1 cellular context compared by ENCODE assay signal in the genomic region with DNA sequence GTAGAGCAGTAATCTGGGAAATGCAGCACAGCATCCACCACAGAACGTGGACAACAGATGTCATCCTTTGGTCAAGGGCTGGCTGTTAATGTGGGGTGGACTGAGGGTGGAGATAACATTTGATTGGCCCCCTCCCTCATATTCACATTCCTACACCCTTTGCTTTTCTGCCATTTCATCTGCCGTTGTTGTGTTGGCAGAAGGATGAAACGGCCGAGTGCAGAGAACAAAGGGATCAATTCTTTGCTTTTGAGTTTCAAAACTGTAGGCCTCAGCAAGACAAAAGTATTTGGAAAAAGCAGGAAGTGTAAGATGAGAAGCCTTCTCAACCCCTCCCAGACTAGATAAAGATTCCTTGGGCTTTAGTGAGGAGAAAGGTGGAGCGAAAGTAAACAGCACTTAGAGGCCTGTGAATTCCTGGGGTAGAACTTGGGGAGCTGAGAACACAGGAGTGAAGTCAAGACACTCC.
A peak's percentile ranks its signal among the peaks of the same experiment; 100 is the strongest.
TF ChIP-seq lines count a peak whose summit lies in the region.

No MANE protein-coding gene starts in this region.

TF ChIP-seq in GM23338, 12 proteins besides CTCF, POLR2A, EP300 and RAD21 (continued from another document):
- TF ChIP-seq, protein P1, sequence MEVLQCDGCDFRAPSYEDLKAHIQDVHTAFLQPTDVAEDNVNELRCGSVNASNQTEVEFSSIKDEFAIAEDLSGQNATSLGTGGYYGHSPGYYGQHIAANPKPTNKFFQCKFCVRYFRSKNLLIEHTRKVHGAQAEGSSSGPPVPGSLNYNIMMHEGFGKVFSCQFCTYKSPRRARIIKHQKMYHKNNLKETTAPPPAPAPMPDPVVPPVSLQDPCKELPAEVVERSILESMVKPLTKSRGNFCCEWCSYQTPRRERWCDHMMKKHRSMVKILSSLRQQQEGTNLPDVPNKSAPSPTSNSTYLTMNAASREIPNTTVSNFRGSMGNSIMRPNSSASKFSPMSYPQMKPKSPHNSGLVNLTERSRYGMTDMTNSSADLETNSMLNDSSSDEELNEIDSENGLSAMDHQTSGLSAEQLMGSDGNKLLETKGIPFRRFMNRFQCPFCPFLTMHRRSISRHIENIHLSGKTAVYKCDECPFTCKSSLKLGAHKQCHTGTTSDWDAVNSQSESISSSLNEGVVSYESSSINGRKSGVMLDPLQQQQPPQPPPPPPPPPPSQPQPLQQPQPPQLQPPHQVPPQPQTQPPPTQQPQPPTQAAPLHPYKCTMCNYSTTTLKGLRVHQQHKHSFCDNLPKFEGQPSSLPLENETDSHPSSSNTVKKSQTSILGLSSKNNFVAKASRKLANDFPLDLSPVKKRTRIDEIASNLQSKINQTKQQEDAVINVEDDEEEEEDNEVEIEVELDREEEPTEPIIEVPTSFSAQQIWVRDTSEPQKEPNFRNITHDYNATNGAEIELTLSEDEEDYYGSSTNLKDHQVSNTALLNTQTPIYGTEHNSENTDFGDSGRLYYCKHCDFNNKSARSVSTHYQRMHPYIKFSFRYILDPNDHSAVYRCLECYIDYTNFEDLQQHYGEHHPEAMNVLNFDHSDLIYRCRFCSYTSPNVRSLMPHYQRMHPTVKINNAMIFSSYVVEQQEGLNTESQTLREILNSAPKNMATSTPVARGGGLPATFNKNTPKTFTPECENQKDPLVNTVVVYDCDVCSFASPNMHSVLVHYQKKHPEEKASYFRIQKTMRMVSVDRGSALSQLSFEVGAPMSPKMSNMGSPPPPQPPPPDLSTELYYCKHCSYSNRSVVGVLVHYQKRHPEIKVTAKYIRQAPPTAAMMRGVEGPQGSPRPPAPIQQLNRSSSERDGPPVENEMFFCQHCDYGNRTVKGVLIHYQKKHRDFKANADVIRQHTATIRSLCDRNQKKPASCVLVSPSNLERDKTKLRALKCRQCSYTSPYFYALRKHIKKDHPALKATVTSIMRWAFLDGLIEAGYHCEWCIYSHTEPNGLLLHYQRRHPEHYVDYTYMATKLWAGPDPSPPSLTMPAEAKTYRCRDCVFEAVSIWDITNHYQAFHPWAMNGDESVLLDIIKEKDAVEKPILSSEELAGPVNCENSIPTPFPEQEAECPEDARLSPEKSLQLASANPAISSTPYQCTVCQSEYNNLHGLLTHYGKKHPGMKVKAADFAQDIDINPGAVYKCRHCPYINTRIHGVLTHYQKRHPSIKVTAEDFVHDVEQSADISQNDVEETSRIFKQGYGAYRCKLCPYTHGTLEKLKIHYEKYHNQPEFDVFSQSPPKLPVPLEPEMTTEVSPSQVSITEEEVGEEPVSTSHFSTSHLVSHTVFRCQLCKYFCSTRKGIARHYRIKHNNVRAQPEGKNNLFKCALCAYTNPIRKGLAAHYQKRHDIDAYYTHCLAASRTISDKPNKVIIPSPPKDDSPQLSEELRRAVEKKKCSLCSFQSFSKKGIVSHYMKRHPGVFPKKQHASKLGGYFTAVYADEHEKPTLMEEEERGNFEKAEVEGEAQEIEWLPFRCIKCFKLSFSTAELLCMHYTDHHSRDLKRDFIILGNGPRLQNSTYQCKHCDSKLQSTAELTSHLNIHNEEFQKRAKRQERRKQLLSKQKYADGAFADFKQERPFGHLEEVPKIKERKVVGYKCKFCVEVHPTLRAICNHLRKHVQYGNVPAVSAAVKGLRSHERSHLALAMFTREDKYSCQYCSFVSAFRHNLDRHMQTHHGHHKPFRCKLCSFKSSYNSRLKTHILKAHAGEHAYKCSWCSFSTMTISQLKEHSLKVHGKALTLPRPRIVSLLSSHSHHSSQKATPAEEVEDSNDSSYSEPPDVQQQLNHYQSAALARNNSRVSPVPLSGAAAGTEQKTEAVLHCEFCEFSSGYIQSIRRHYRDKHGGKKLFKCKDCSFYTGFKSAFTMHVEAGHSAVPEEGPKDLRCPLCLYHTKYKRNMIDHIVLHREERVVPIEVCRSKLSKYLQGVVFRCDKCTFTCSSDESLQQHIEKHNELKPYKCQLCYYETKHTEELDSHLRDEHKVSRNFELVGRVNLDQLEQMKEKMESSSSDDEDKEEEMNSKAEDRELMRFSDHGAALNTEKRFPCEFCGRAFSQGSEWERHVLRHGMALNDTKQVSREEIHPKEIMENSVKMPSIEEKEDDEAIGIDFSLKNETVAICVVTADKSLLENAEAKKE (CRISPR knock-in tag; IDR thresholded peaks at IDR 0.05) = peak; percentile 98
- TF ChIP-seq ZNF331 (CRISPR knock-in tag; IDR thresholded peaks at IDR 0.05; ENCODE audit: low read depth) (no peak; the same call in 1 of the 2 replicates), POLR2AphosphoS5 (IDR thresholded peaks at IDR 0.05; ENCODE audit: low read depth) (peak; percentile 83)
TF ChIP-seq in GM23338: peak in this region for 5.
